Comparison of ENCODE assay signal across 19 cellular contexts in the genomic region with DNA sequence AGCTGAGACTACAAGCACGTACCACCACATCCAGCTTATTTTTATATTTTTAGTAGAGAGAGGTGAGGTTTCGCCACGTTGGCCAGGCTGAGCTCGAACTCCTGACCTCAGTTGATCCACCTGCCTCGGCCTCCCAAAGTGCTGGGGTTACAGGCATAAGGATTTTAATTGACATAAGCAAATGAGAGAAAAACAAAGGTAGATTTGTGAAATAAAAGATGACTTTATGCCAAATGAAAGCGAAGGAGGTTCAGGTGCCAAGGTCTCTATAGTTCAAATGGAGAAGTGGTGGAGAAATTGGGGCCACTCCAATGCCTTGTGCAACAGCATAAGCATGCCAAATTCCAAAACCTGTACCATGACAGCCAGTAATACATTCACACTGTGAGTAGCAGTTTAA.
DNase-seq lines count a peak whose midpoint lies in the region; ATAC-seq and TF ChIP-seq lines count a peak whose summit lies in the region.
"Had no signal": no experiment of that assay in that cellular context is flagged by ENCODE, and none has a peak within 500 bp of the region (broad histone marks: within the 10 kb centered on the region; RNA-seq: fewer than 3 reads in every experiment).

No MANE protein-coding gene starts in this region.

- peak overlapping the region; percentile 58 for H3K27ac Mint-ChIP-seq in chondrocyte (ENCODE audit: unreplicated experiment)
- H3K27ac Mint-ChIP-seq: activated CD4-positive, alpha-beta T cell treated with anti-CD3 and anti-CD28 coated beads for 36 hours; T-helper 2 cell treated with Interferon-gamma antibody and Interleukin-4, amounts not matched to agents 5 μg/mL and 100 μg/mL, for 36 hours had no signal

- peaks cover 3% of the 10 kb centered on the region for H3K9me3 Mint-ChIP-seq in chondrocyte (ENCODE audit: low read depth)
- H3K9me3 Mint-ChIP-seq: T-helper 2 cell treated with Interferon-gamma antibody and Interleukin-4, amounts not matched to agents 5 μg/mL and 100 μg/mL, for 36 hours had no signal

- no peaks in the 10 kb centered on the region for H3K79me2 ChIP-seq in SK-N-SH (ENCODE audit: insufficient read depth)

- ATAC-seq in aorta (ENCODE audit: low FRiP score), result no peak
- ATAC-seq: activated CD4-positive, alpha-beta T cell treated with anti-CD3 and anti-CD28 coated beads for 36 hours; esophagus mucosa had no signal

- H3K36me3 ChIP-seq in aorta (ENCODE audit: control insufficient read depth in 1 of 2, insufficient read depth in 2 of 2, low read length in 1 of 2), result no peaks in the 10 kb centered on the region
- H3K36me3 ChIP-seq in SK-N-SH (replicated peaks in 1 of 2; ENCODE audit: control insufficient read depth in 1 of 2, insufficient read depth in 2 of 2, low read length in 1 of 2), result no peaks in the 10 kb centered on the region
- H3K36me3 ChIP-seq: MG63, thoracic aorta had no signal

- POLR2A ChIA-PET in SK-N-SH (lab: Yijun Ruan, JAX), result no interaction called here

- H3K27me3 Mint-ChIP-seq in chondrocyte (ENCODE audit: low read depth), result no peaks in the 10 kb centered on the region

- DNase-seq in SIG-M5 treated with dmso at 0.1 percent for 504 hours (lab: John Stamatoyannopoulos, UW; ENCODE audit: unreplicated experiment) (peak; percentile 46), SIG-M5 (lab: John Stamatoyannopoulos, UW) (no peak), chondrocyte (ENCODE audit: low spot score) (no peak), midbrain (lab: John Stamatoyannopoulos, UW) (peak; percentile 20), aorta (no peak), DMS53 (lab: John Stamatoyannopoulos, UW) (no peak), SK-N-SH (no peak)
- no peak for DNase-seq in activated CD8-positive, alpha-beta memory T cell treated with anti-CD3 and anti-CD28 coated beads, Interleukin-2, amount 50 U/mL, for 4 hours
- DNase-seq: 8988T; activated CD4-positive, alpha-beta T cell treated with anti-CD3 and anti-CD28 coated beads for 36 hours; C1 segment of cervical spinal cord; cortex of kidney; DMS79 treated with DMSO at 0.1 percent for 48 hours; MG63; NCI-H526 treated with DMSO at 0.1 percent for 48 hours; stimulated activated CD4-positive, alpha-beta T cell treated with anti-CD3 and anti-CD28 coated beads, Interleukin-4, amount 100 ng/mL, for 4 hours had no signal

- no peak for TF ChIP-seq EP300 in SK-N-SH (IDR thresholded peaks at IDR 0.05; ENCODE audit: borderline replicate concordance in 1 of 2, low read depth in 1 of 2, low read length in 1 of 2)

- H4K20me1 ChIP-seq in SK-N-SH (ENCODE audit: insufficient read depth), result no peaks in the 10 kb centered on the region

- peaks cover 74% of the 10 kb centered on the region for H3K4me1 Mint-ChIP-seq in chondrocyte (ENCODE audit: low read depth)

- H3K27me3 ChIP-seq in aorta (ENCODE audit: control insufficient read depth in 1 of 2, insufficient read depth in 2 of 2, low read length in 1 of 2) (no peaks in the 10 kb centered on the region), SK-N-SH (ENCODE audit: insufficient read depth) (no peaks in the 10 kb centered on the region)
- H3K27me3 ChIP-seq: MG63 had no signal

- TF ChIP-seq RAD21 in SK-N-SH (IDR thresholded peaks at IDR 0.05; ENCODE audit: low read length), result no peak

- no peak overlapping the region for H2AFZ ChIP-seq in SK-N-SH (ENCODE audit: low read depth)

- intact Hi-C loops in aorta (cut with DNase I), result no loop called here

- 79 to 88% methylated on average over 6 of the region's 6 CpGs for WGBS in aorta, 2 donors
- 93% methylated on average over 6 of the region's 6 CpGs for WGBS in SK-N-SH (ENCODE audit: low lambda C conversion rate)

- no peak overlapping the region for H3K4me3 Mint-ChIP-seq in chondrocyte (ENCODE audit: unreplicated experiment)
- H3K4me3 Mint-ChIP-seq: activated CD4-positive, alpha-beta T cell treated with anti-CD3 and anti-CD28 coated beads for 36 hours; T-helper 2 cell treated with Interferon-gamma antibody and Interleukin-4, amounts not matched to agents 5 μg/mL and 100 μg/mL, for 36 hours had no signal

- CTCF ChIA-PET in SK-N-SH (lab: Yijun Ruan, JAX), result no interaction called here

- H3K4me1 ChIP-seq in aorta (ENCODE audit: control insufficient read depth in 1 of 2, insufficient read depth in 2 of 2, low read length in 2 of 2) (peaks cover 6 to 13% of the 10 kb centered on the region in 2 donors), SK-N-SH (ENCODE audit: control insufficient read depth in 1 of 2, insufficient read depth in 2 of 2, low read depth in 1 of 2, low read length in 1 of 2) (no peaks in the 10 kb centered on the region; a peak in 1 of 4 replicates)

- H3K9me3 ChIP-seq in aorta (ENCODE audit: control insufficient read depth, low read length) (no peaks in the 10 kb centered on the region), SK-N-SH (no peaks in the 10 kb centered on the region)
- H3K9me3 ChIP-seq: MG63, thoracic aorta had no signal

- H3K9ac ChIP-seq in SK-N-SH, result no peak overlapping the region

- no peak overlapping the region for H3K4me2 ChIP-seq in SK-N-SH

- H3K36me3 Mint-ChIP-seq in chondrocyte (ENCODE audit: low read depth), result no peaks in the 10 kb centered on the region

- no peak overlapping the region for H3K27ac ChIP-seq in aorta (ENCODE audit: low read depth in 1 of 2, low read length in 2 of 2)
- no peak overlapping the region for H3K27ac ChIP-seq in SK-N-SH (ENCODE audit: low read depth in 2 of 2, low read length in 1 of 2)
- H3K27ac ChIP-seq: thoracic aorta had no signal

- no peaks in the 10 kb centered on the region for H3K9me2 ChIP-seq in SK-N-SH

- TF ChIP-seq CTCF in chondrocyte (IDR thresholded peaks at IDR 0.05) (no peak), SK-N-SH (IDR thresholded peaks at IDR 0.05) (no peak)

- H3K4me3 ChIP-seq in aorta (ENCODE audit: low read length in 2 of 2), result no peak overlapping the region
- no peak overlapping the region for H3K4me3 ChIP-seq in SK-N-SH (ENCODE audit: low read depth in 2 of 2, low read length in 1 of 2)
- H3K4me3 ChIP-seq: MG63, thoracic aorta had no signal

- H3F3A ChIP-seq in SK-N-SH (replicated peaks; ENCODE audit: insufficient read depth), result no peaks in the 10 kb centered on the region

TF ChIP-seq in SK-N-SH, 30 proteins besides CTCF, POLR2A, EP300 and RAD21:
- TF ChIP-seq TEAD4 (IDR thresholded peaks at IDR 0.05; ENCODE audit: borderline replicate concordance, insufficient read depth), result no peak
- no peak for TF ChIP-seq CHD2 (IDR thresholded peaks at IDR 0.05; ENCODE audit: low read length, partially characterized antibody)
- TF ChIP-seq, protein P1, sequence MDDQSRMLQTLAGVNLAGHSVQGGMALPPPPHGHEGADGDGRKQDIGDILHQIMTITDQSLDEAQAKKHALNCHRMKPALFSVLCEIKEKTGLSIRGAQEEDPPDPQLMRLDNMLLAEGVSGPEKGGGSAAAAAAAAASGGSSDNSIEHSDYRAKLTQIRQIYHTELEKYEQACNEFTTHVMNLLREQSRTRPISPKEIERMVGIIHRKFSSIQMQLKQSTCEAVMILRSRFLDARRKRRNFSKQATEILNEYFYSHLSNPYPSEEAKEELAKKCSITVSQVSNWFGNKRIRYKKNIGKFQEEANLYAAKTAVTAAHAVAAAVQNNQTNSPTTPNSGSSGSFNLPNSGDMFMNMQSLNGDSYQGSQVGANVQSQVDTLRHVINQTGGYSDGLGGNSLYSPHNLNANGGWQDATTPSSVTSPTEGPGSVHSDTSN (IDR thresholded peaks at IDR 0.05), result no peak
- no peak for TF ChIP-seq EZH2phosphoT487 (IDR thresholded peaks at IDR 0.05; ENCODE audit: borderline replicate concordance, low read depth)
- TF ChIP-seq NRF1 (IDR thresholded peaks at IDR 0.05; ENCODE audit: low read depth, low read length), result no peak
- TF ChIP-seq, protein P2, sequence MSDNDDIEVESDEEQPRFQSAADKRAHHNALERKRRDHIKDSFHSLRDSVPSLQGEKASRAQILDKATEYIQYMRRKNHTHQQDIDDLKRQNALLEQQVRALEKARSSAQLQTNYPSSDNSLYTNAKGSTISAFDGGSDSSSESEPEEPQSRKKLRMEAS (IDR thresholded peaks at IDR 0.05; ENCODE audit: low read depth), result no peak
- no peak for TF ChIP-seq ELF1 (IDR thresholded peaks at IDR 0.05)
- TF ChIP-seq FOSL2 (IDR thresholded peaks at IDR 0.05; ENCODE audit: borderline replicate concordance, low read depth), result no peak
- no peak for TF ChIP-seq FOXJ3 (CRISPR knock-in tag; IDR thresholded peaks at IDR 0.05)
- TF ChIP-seq MXI1 (IDR thresholded peaks at IDR 0.05; ENCODE audit: low read depth, low read length), result no peak
- no peak for TF ChIP-seq RCOR1 (IDR thresholded peaks at IDR 0.05; ENCODE audit: low read length)
- no peak for TF ChIP-seq SIN3A (IDR thresholded peaks at IDR 0.05; ENCODE audit: borderline replicate concordance, low read depth, low read length)
- TF ChIP-seq GATA2 (CRISPR knock-in tag; IDR thresholded peaks at IDR 0.05), result no peak

Comparison
In these comparisons a context has a peak if more than half of its experiments do, and no peak if none do; other contexts are left out.
1. DNase-seq: peak in SIG-M5 treated with dmso at 0.1 percent for 504 hours (single experiment) and midbrain (single experiment); none in SIG-M5 (single experiment), chondrocyte (single experiment), aorta (0 of 2), DMS53 (single experiment), activated CD8-positive, alpha-beta memory T cell treated with anti-CD3 and anti-CD28 coated beads, Interleukin-2, amount 50 U/mL, for 4 hours (single experiment) and SK-N-SH (single experiment).